ENCODE assay signal across 16 cellular contexts in the genomic region with DNA sequence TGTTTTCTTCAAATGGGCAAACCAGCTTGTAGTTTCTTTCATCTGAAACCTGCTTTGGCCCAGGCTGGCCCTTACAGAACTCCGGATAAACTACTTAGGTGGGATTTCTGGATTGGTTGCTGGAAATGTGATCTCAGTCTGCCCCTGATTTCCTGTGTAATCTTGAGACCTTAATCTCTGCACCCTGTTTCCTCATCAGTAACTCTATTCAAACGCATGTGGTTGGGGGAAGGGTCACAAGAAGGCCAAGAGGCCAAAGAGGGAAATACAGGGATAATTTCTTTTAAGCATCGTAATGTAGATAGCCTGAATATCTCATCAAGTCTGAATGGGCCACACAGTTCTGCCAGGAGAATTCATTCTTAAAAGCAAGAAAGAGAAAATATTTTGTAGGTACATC.
A peak's percentile ranks its signal among the peaks of the same experiment; 100 is the strongest.
DNase-seq lines count a peak whose midpoint lies in the region; ATAC-seq and TF ChIP-seq lines count a peak whose summit lies in the region.
"Had no signal": no experiment of that assay in that cellular context is flagged by ENCODE, and none has a peak within 500 bp of the region (broad histone marks: within the 10 kb centered on the region; RNA-seq: fewer than 3 reads in every experiment).

No MANE protein-coding gene starts in this region.

- no peaks in the 10 kb centered on the region for H3K27me3 Mint-ChIP-seq in H9 (ENCODE audit: low read depth)
- H3K27me3 Mint-ChIP-seq in endodermal cell (ENCODE audit: insufficient read depth), result no peaks in the 10 kb centered on the region
- H3K27me3 Mint-ChIP-seq in nephron progenitor cell (ENCODE audit: low read depth, poor library complexity), result no peaks in the 10 kb centered on the region
- H3K27me3 Mint-ChIP-seq in activated T-cell treated with anti-CD3 and anti-CD28 coated beads, Interleukin-2, amount 50 U/mL, for 24 hours, result peaks cover 5% of the 10 kb centered on the region

- H2AK5ac ChIP-seq in H9 (ENCODE audit: insufficient read length, low read length), result no peak overlapping the region

- H3K79me2 ChIP-seq in H9 (ENCODE audit: insufficient read depth, low read length), result no peaks in the 10 kb centered on the region

- no peak overlapping the region for H3K56ac ChIP-seq in H9 (ENCODE audit: insufficient read length, low read depth, low read length)

- no peaks in the 10 kb centered on the region for H3K79me1 ChIP-seq in H9 (ENCODE audit: insufficient read depth, low read depth, low read length, poor library complexity, severe bottlenecking)

- no peak for ATAC-seq in HG02938 (IDR thresholded peaks at IDR 0.05; ENCODE audit: unreplicated experiment)
- ATAC-seq: CD8-positive, alpha-beta T cell had no signal

- no peaks in the 10 kb centered on the region for H3K36me3 ChIP-seq in endodermal cell (ENCODE audit: control insufficient read depth, insufficient read depth, low read length)
- H3K36me3 ChIP-seq: BLaER1 treated with 17β-estradiol and CSF1 and Interleukin-3, amounts not matched to agents 10 nM and 100 nM; MG63 had no signal

- H3K14ac ChIP-seq in H9 (ENCODE audit: insufficient read depth, low read length), result no peak overlapping the region

- H3K4me1 Mint-ChIP-seq in H9 (peaks cover 9% of the 10 kb centered on the region in 2 experiments), endodermal cell (peaks cover 16% of the 10 kb centered on the region), nephron progenitor cell (peaks cover 18% of the 10 kb centered on the region)
- H3K4me1 Mint-ChIP-seq in activated T-cell treated with anti-CD3 and anti-CD28 coated beads, Interleukin-2, amount 50 U/mL, for 24 hours (ENCODE audit: low read depth), result no peaks in the 10 kb centered on the region

- H3K23me2 ChIP-seq in H9 (ENCODE audit: insufficient read length, low read depth, low read length, poor library complexity, severe bottlenecking), result no peaks in the 10 kb centered on the region

- no peak overlapping the region for H2BK15ac ChIP-seq in H9 (ENCODE audit: low read depth, low read length)

- no peak overlapping the region for H3K23ac ChIP-seq in H9 (ENCODE audit: insufficient read length, low read depth, low read length)

- no peak overlapping the region for H2BK20ac ChIP-seq in H9 (ENCODE audit: low read depth, low read length, poor library complexity, severe bottlenecking)

- H3K4ac ChIP-seq in H9 (ENCODE audit: low read depth, low read length), result no peak overlapping the region

- H3K27me3 ChIP-seq in H9 (ENCODE audit: insufficient read depth, low read length) (no peaks in the 10 kb centered on the region), endodermal cell (ENCODE audit: control insufficient read depth, insufficient read depth, low read length, poor library complexity, severe bottlenecking) (no peaks in the 10 kb centered on the region)
- H3K27me3 ChIP-seq: BLaER1 treated with 17β-estradiol and CSF1 and Interleukin-3, amounts not matched to agents 10 nM and 100 nM; MG63 had no signal

- H2BK120ac ChIP-seq in H9 (ENCODE audit: low read depth, low read length, poor library complexity, severe bottlenecking), result no peak overlapping the region

- no peak overlapping the region for H3K4me2 ChIP-seq in H9 (ENCODE audit: insufficient read depth, insufficient read length, low read length)
- H3K4me2 ChIP-seq: BLaER1 treated with 17β-estradiol and CSF1 and Interleukin-3, amounts not matched to agents 10 nM and 100 nM had no signal

- H3K9me3 ChIP-seq in H9 (ENCODE audit: control insufficient read depth, low read depth, low read length) (no peaks in the 10 kb centered on the region), endodermal cell (ENCODE audit: control insufficient read depth, low read length) (peaks cover 26% of the 10 kb centered on the region)

- H4K8ac ChIP-seq in H9 (replicated peaks; ENCODE audit: insufficient read length, low read depth, low read length), result no peak overlapping the region

- no peak overlapping the region for H4K5ac ChIP-seq in H9 (ENCODE audit: insufficient read length, low read depth, low read length)

- H3K4me3 ChIP-seq in endodermal cell (ENCODE audit: low read length), result peak overlapping the region; percentile 16
- H3K4me3 ChIP-seq: BLaER1 treated with 17β-estradiol and CSF1 and Interleukin-3, amounts not matched to agents 10 nM and 100 nM; MG63 had no signal

- H3K27ac Mint-ChIP-seq in H9, result peak overlapping the region in 1 of 3 experiments; percentile 32; a peak in 1 of 7 replicates
- no peak overlapping the region for H3K27ac Mint-ChIP-seq in endodermal cell
- H3K27ac Mint-ChIP-seq in nephron progenitor cell, result peak overlapping the region; percentile 88
- H3K27ac Mint-ChIP-seq in activated T-cell treated with anti-CD3 and anti-CD28 coated beads, Interleukin-2, amount 50 U/mL, for 24 hours, result no peak overlapping the region
- H3K27ac Mint-ChIP-seq: CD8-positive, alpha-beta T cell had no signal

- H3K4me1 ChIP-seq in H9 (ENCODE audit: insufficient read depth, low read length) (no peaks in the 10 kb centered on the region), endodermal cell (ENCODE audit: control insufficient read depth, insufficient read depth, low read length) (no peaks in the 10 kb centered on the region)
- H3K4me1 ChIP-seq: BLaER1 treated with 17β-estradiol and CSF1 and Interleukin-3, amounts not matched to agents 10 nM and 100 nM had no signal

- peak overlapping the region; percentile 73 for H2AFZ ChIP-seq in H9 (ENCODE audit: low read length)

- H3K9me3 Mint-ChIP-seq in H9, result peaks cover 10 to 22% of the 10 kb centered on the region in 2 experiments
- H3K9me3 Mint-ChIP-seq in endodermal cell, result peaks cover 28% of the 10 kb centered on the region
- H3K9me3 Mint-ChIP-seq in nephron progenitor cell, result peaks cover 26% of the 10 kb centered on the region
- H3K9me3 Mint-ChIP-seq in activated T-cell treated with anti-CD3 and anti-CD28 coated beads, Interleukin-2, amount 50 U/mL, for 24 hours, result peaks cover 13% of the 10 kb centered on the region

- no peak overlapping the region for H3K18ac ChIP-seq in H9 (ENCODE audit: insufficient read length, low read depth, low read length)

- no peaks in the 10 kb centered on the region for H4K20me1 ChIP-seq in H9 (ENCODE audit: control insufficient read depth, insufficient read depth, insufficient read length)
- H4K20me1 ChIP-seq: BLaER1 treated with 17β-estradiol and CSF1 and Interleukin-3, amounts not matched to agents 10 nM and 100 nM had no signal

- WGBS in H9 (ENCODE audit: extremely low coverage, insufficient read length, low lambda C conversion rate), result no CpG with 5 or more reads among the region's 3 CpGs
- WGBS in endodermal cell (ENCODE audit: insufficient coverage in 1 of 2, insufficient read length in 1 of 2), 2 experiments, result 79 to 90% methylated on average over 2 to 3 of the region's 3 CpGs

- no peak overlapping the region for H2BK5ac ChIP-seq in H9 (ENCODE audit: insufficient read length, low read length)

- H3K27ac ChIP-seq in H9 (ENCODE audit: insufficient read length, low read depth, low read length) (no peak overlapping the region), endodermal cell (ENCODE audit: low read depth, low read length) (no peak overlapping the region)
- H3K27ac ChIP-seq: BLaER1 treated with 17β-estradiol and CSF1 and Interleukin-3, amounts not matched to agents 10 nM and 100 nM had no signal

- H3K9ac ChIP-seq in H9 (ENCODE audit: extremely low read depth, insufficient read length, low read length) (no peak overlapping the region), endodermal cell (ENCODE audit: extremely low read depth, low read length, poor library complexity, severe bottlenecking) (no peak overlapping the region)
- H3K9ac ChIP-seq: BLaER1 treated with 17β-estradiol and CSF1 and Interleukin-3, amounts not matched to agents 10 nM and 100 nM had no signal

- no peak overlapping the region for H3T11ph ChIP-seq in H9 (ENCODE audit: low read length)

- TF ChIP-seq CTCF in H9 (conservative IDR thresholded peaks at IDR 0.05) (peak; percentile 32; the same call in 2 of the 3 replicates), endodermal cell (conservative IDR thresholded peaks at IDR 0.05) (peak; percentile 45), nephron progenitor cell (IDR thresholded peaks at IDR 0.05) (no peak)

- DNase-seq in H9, result no peak
- DNase-seq in OCI-M1 (lab: John Stamatoyannopoulos, UW), result peak; percentile 29
- DNase-seq in endodermal cell, result no peak
- DNase-seq in nephron progenitor cell, result no peak
- DNase-seq in activated T-cell treated with anti-CD3 and anti-CD28 coated beads, Interleukin-2, amount 50 U/mL, for 24 hours, result no peak
- DNase-seq in SHP77 treated with DMSO at 0.1 percent for 48 hours (lab: John Stamatoyannopoulos, UW), result no peak
- no peak for DNase-seq in CD1c-positive myeloid dendritic cell (ENCODE audit: extremely low spot score)
- DNase-seq: CD8-positive, alpha-beta T cell; MG63; NCI-H1417; NCI-H1930; NCI-H2227 treated with DMSO at 0.1 percent for 48 hours; NCI-H510A; NK-92 treated with Interleukin-12 subunit alpha and Interleukin-12 subunit beta, amount 100 ng/mL, for 24 hours had no signal

- H3K36me3 Mint-ChIP-seq in H9 (ENCODE audit: insufficient read depth in 1 of 3, low read depth in 3 of 3) (peaks cover 4 to 10% (median 8%) of the 10 kb centered on the region in 3 experiments), endodermal cell (ENCODE audit: low read depth) (no peaks in the 10 kb centered on the region), nephron progenitor cell (ENCODE audit: low read depth) (peaks cover 4% of the 10 kb centered on the region)
- H3K36me3 Mint-ChIP-seq in activated T-cell treated with anti-CD3 and anti-CD28 coated beads, Interleukin-2, amount 50 U/mL, for 24 hours (ENCODE audit: low read depth), result no peaks in the 10 kb centered on the region
- H3K36me3 Mint-ChIP-seq: CD8-positive, alpha-beta T cell had no signal

- no peak overlapping the region for H3K4me3 Mint-ChIP-seq in H9
- H3K4me3 Mint-ChIP-seq in endodermal cell, result no peak overlapping the region
- no peak overlapping the region for H3K4me3 Mint-ChIP-seq in nephron progenitor cell
- H3K4me3 Mint-ChIP-seq in activated T-cell treated with anti-CD3 and anti-CD28 coated beads, Interleukin-2, amount 50 U/mL, for 24 hours, result no peak overlapping the region
- H3K4me3 Mint-ChIP-seq: CD8-positive, alpha-beta T cell had no signal

- H2BK12ac ChIP-seq in H9 (ENCODE audit: insufficient read length, low read depth, low read length), result no peak overlapping the region

- no peak overlapping the region for H4K91ac ChIP-seq in H9 (ENCODE audit: insufficient read length, low read depth, low read length)
